31 cellular contexts compared by ENCODE assay signal in the genomic region with DNA sequence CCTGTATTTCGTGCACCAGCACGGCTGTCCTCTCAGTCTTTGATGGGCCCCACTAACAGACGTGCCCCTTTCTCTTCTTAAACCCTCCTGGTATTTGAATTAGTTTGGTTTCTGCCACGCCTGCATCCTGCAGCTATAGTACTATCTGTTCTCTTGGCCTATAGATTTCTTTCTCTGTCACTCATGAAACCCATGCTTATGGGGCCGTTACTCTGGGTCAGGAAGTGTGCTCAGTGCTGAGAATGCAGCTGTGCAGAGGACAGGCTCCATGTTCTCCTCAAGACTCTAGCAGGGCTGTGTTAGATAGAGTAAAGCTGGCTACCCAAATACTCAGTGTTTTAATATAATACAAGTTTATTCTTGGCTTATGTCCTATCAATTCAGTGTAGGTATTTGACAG.
"Had no signal": no experiment of that assay in that cellular context is flagged by ENCODE, and none has a peak within 500 bp of the region (broad histone marks: within the 10 kb centered on the region; RNA-seq: fewer than 3 reads in every experiment).

No MANE protein-coding gene starts in this region.

- H3K27ac ChIP-seq: brain microvascular endothelial cell, PC-9, VCaP had no signal

- H3K36me3 Mint-ChIP-seq: activated naive CD8-positive, alpha-beta T cell treated with anti-CD3 and anti-CD28 coated beads for 36 hours had no signal

- H3K4me3 ChIP-seq: PC-9 had no signal

- H3K27ac Mint-ChIP-seq: activated B cell treated with CpG ODN at 0.5 μM for 24 hours; activated CD4-positive, alpha-beta T cell treated with anti-CD3 and anti-CD28 coated beads, Interleukin-2, amount 10 ng/mL, durations not matched to agents 24 days and 14 days; activated CD8-positive, alpha-beta T cell treated with anti-CD3 and anti-CD28 coated beads for 36 hours; activated naive CD8-positive, alpha-beta T cell treated with anti-CD3 and anti-CD28 coated beads for 36 hours; activated T-cell treated with anti-CD3 and anti-CD28 coated beads, Interleukin-2, amount 50 U/mL, for 72 hours; activated T-helper 17 cell treated with anti-CD3 and anti-CD28 coated beads, Interleukin-2, amount 50 U/mL, for 72 hours had no signal

- ATAC-seq: activated CD8-positive, alpha-beta T cell treated with anti-CD3 and anti-CD28 coated beads for 36 hours; activated T-cell treated with anti-CD3 and anti-CD28 coated beads, Interleukin-2, amount 50 U/mL, for 72 hours; activated T-helper 17 cell treated with anti-CD3 and anti-CD28 coated beads, Interleukin-2, amount 50 U/mL, for 72 hours had no signal

- H3K36me3 ChIP-seq: brain microvascular endothelial cell had no signal

- H3K4me1 Mint-ChIP-seq: activated B cell treated with CpG ODN at 0.5 μM for 24 hours; activated CD4-positive, alpha-beta T cell treated with anti-CD3 and anti-CD28 coated beads, Interleukin-2, amount 10 ng/mL, durations not matched to agents 24 days and 14 days; activated naive CD8-positive, alpha-beta T cell treated with anti-CD3 and anti-CD28 coated beads for 36 hours; activated T-helper 17 cell treated with anti-CD3 and anti-CD28 coated beads, Interleukin-2, amount 50 U/mL, for 72 hours had no signal

- H3K4me3 Mint-ChIP-seq: activated B cell treated with CpG ODN at 0.5 μM for 24 hours; activated CD4-positive, alpha-beta T cell treated with anti-CD3 and anti-CD28 coated beads, Interleukin-2, amount 10 ng/mL, durations not matched to agents 24 days and 14 days; activated CD8-positive, alpha-beta T cell treated with anti-CD3 and anti-CD28 coated beads for 36 hours; activated naive CD8-positive, alpha-beta T cell treated with anti-CD3 and anti-CD28 coated beads for 36 hours; activated T-cell treated with anti-CD3 and anti-CD28 coated beads, Interleukin-2, amount 50 U/mL, for 72 hours; activated T-helper 17 cell treated with anti-CD3 and anti-CD28 coated beads, Interleukin-2, amount 50 U/mL, for 72 hours had no signal

- DNase-seq: activated B cell treated with CpG ODN at 0.5 μM for 24 hours; activated CD4-positive, alpha-beta T cell treated with anti-CD3 and anti-CD28 coated beads, Interleukin-2, amount 10 ng/mL, durations not matched to agents 24 days and 14 days; activated CD4-positive, alpha-beta T cell treated with anti-CD3 and anti-CD28 coated beads, Interleukin-2, amount 50 U/mL, for 4 hours; activated CD8-positive, alpha-beta T cell treated with anti-CD3 and anti-CD28 coated beads for 36 hours; activated effector memory CD4-positive, alpha-beta T cell treated with anti-CD3 and anti-CD28 coated beads, Interleukin-2, amount 50 U/mL, for 16 hours; activated naive CD4-positive, alpha-beta T cell; activated naive CD4-positive, alpha-beta T cell treated with anti-CD3 and anti-CD28 coated beads, Interleukin-2, amount 50 U/mL, for 16 hours; activated naive CD8-positive, alpha-beta T cell treated with anti-CD3 and anti-CD28 coated beads for 36 hours; activated T-cell treated with anti-CD3 and anti-CD28 coated beads, Interleukin-2, amount 50 U/mL, for 1 hour; activated T-cell treated with anti-CD3 and anti-CD28 coated beads, Interleukin-2, amount 50 U/mL, for 72 hours; amniotic stem cell; aorta; brain microvascular endothelial cell; central memory CD4-positive, alpha-beta T cell; NCI-H1105; NCI-H1417 treated with DMSO at 0.1 percent for 48 hours; NCI-H187 treated with DMSO at 0.1 percent for 48 hours; NCI-H2081; NCI-H2171 treated with DMSO at 0.1 percent for 48 hours; NCI-H226; NCI-H446 treated with DMSO at 0.1 percent for 48 hours; NCI-H524; NK-92 treated with Interleukin-12 subunit alpha and Interleukin-12 subunit beta, amount 100 ng/mL, for 24 hours; PC-9; Right ventricle myocardium superior; SW 1271; T-helper 1 cell; T-helper 2 cell; T-helper 9 cell had no signal

- H3K27me3 Mint-ChIP-seq: activated B cell treated with CpG ODN at 0.5 μM for 24 hours had no signal

- H3K9me3 Mint-ChIP-seq: activated B cell treated with CpG ODN at 0.5 μM for 24 hours; activated CD4-positive, alpha-beta T cell treated with anti-CD3 and anti-CD28 coated beads, Interleukin-2, amount 10 ng/mL, durations not matched to agents 24 days and 14 days; activated CD8-positive, alpha-beta T cell treated with anti-CD3 and anti-CD28 coated beads for 36 hours; activated naive CD8-positive, alpha-beta T cell treated with anti-CD3 and anti-CD28 coated beads for 36 hours; activated T-cell treated with anti-CD3 and anti-CD28 coated beads, Interleukin-2, amount 50 U/mL, for 72 hours; activated T-helper 17 cell treated with anti-CD3 and anti-CD28 coated beads, Interleukin-2, amount 50 U/mL, for 72 hours had no signal

- H3K4me2 ChIP-seq: PC-9 had no signal

- H2AFZ ChIP-seq: PC-9 had no signal

- H3K27me3 ChIP-seq: brain microvascular endothelial cell had no signal
